Comparison of ENCODE assay signal across 15 cellular contexts in the genomic region with DNA sequence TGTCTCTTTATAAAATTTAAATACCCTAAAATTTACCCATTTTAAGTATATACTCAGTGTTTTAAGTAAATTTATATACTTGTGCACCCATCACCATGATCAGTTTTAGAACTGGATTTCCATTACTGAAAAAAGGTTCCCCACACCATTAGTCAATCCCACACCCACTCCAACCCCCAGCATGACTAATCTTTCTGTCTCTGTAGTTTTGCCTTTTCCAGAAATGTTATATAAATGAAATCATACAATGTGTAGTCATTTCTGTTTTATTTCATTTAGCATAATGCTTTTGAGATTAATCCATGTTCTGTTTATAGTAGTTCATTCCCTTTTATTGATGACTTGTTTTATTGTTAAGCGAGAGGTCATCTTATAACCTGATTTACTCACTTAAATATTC.
DNase-seq lines count a peak whose midpoint lies in the region; ATAC-seq, FAIRE-seq and TF ChIP-seq lines count a peak whose summit lies in the region.
"Had no signal": no experiment of that assay in that cellular context is flagged by ENCODE, and none has a peak within 500 bp of the region (broad histone marks: within the 10 kb centered on the region; RNA-seq: fewer than 3 reads in every experiment).

No MANE protein-coding gene starts in this region.

- H3K9ac ChIP-seq in adipocyte (ENCODE audit: low read length), result no peak overlapping the region
- H3K9ac ChIP-seq: parathyroid adenoma had no signal

- H3K4me3 ChIP-seq in adipocyte (ENCODE audit: low read length), result no peak overlapping the region

- H3K4me1 ChIP-seq in adipocyte (ENCODE audit: control insufficient read depth, insufficient read depth, low read length), result peaks cover 4% of the 10 kb centered on the region
- H3K4me1 ChIP-seq: parathyroid adenoma had no signal

- no peak for TF ChIP-seq CTCF in D721Med (IDR thresholded peaks at IDR 0.05; ENCODE audit: insufficient read depth, missing control alignments)

- intact Hi-C loops in left ventricle myocardium superior (cut with micrococcal nuclease), result no loop called here

- no peak for FAIRE-seq in D721Med (lab: Jason Lieb, UNC)
- FAIRE-seq: islet of Langerhans had no signal

- DNase-seq in CD1c-positive myeloid dendritic cell (ENCODE audit: extremely low spot score) (peak; percentile 61), HCEC 1CT (peak; percentile 65), adipocyte (ENCODE audit: low read depth) (peak; percentile 50), putamen (ENCODE audit: low spot score) (peak; percentile 63), D721Med (ENCODE audit: insufficient read length, low spot score) (no peak), left ventricle myocardium superior (no peak)
- DNase-seq in activated effector memory CD4-positive, alpha-beta T cell treated with Interleukin-2 at 50 U/mL for 16 hours, result no peak
- DNase-seq: CD4-positive, alpha-beta T cell; effector memory CD8-positive, alpha-beta T cell; GOT3; NCI-H187 treated with DMSO at 0.1 percent for 48 hours; NCI-H82 had no signal

- no peaks in the 10 kb centered on the region for H3K9me3 ChIP-seq in adipocyte (ENCODE audit: control insufficient read depth, low read length)

- ATAC-seq in left ventricle myocardium superior, result no peak
- ATAC-seq: effector memory CD8-positive, alpha-beta T cell; stimulated activated memory B cell treated with anti-CD40 and anti-IgM and Interleukin-4, amounts not matched to agents 10 μg/mL and 1 μg/mL and 100 μg/mL, for 72 hours had no signal

- H3K27me3 ChIP-seq in adipocyte (replicated peaks; ENCODE audit: control insufficient read depth, insufficient read depth, low read length), result no peaks in the 10 kb centered on the region

- peaks cover 18% of the 10 kb centered on the region for H3K36me3 ChIP-seq in adipocyte (ENCODE audit: control insufficient read depth, insufficient read depth, low read length, severe bottlenecking)

Comparison
In these comparisons a context has a peak if more than half of its experiments do, and no peak if none do; other contexts are left out.
1. DNase-seq: peak in CD1c-positive myeloid dendritic cell (single experiment), HCEC 1CT (single experiment), adipocyte (single experiment) and putamen (single experiment); none in D721Med (single experiment), left ventricle myocardium superior (single experiment) and activated effector memory CD4-positive, alpha-beta T cell treated with Interleukin-2 at 50 U/mL for 16 hours (single experiment).